27 cellular contexts compared by ENCODE assay signal in genomic region chr21:39363607-39364555, GRCh38. TPM values are rescaled to one million over a fixed set of nuclear protein-coding genes. Genes with fewer than 3 reads are reported as not detected.
DNase-seq lines count a peak whose midpoint lies in the region; ATAC-seq, FAIRE-seq and TF ChIP-seq lines count a peak whose summit lies in the region.
"Had no signal": no experiment of that assay in that cellular context is flagged by ENCODE, and none has a peak within 500 bp of the region (broad histone marks: within the 10 kb centered on the region; RNA-seq: fewer than 3 reads in every experiment).

No MANE protein-coding gene starts in this region.

- CTCF ChIA-PET in K562 (lab: Yijun Ruan, JAX; ENCODE audit: low intra/inter-chr PET ratio), result no interaction called here

- H3K4ac ChIP-seq in mesendoderm (ENCODE audit: low read depth, low read length), result peak overlapping the region; percentile 6

- H3K79me2 ChIP-seq in K562 (ENCODE audit: control insufficient read depth, insufficient read depth, low read length) (no peaks in the 10 kb centered on the region), mesendoderm (ENCODE audit: control insufficient read depth, insufficient read depth, low read length) (no peaks in the 10 kb centered on the region), Karpas-422 (ENCODE audit: low read length) (no peaks in the 10 kb centered on the region)

- no peak for TF ChIP-seq EP300 in K562 (IDR thresholded peaks at IDR 0.05; ENCODE audit: low read length)

- TF ChIP-seq POLR2A in NB4 (IDR thresholded peaks at IDR 0.05; ENCODE audit: extremely low read depth, insufficient read length), result no peak
- TF ChIP-seq POLR2A in K562 (conservative IDR thresholded peaks at IDR 0.05), result no peak

- H3K9me2 ChIP-seq in Karpas-422 (replicated peaks; ENCODE audit: insufficient read depth, low read length), result no peaks in the 10 kb centered on the region

- in situ Hi-C loops in K562 (cut with MboI), result no loop called here

- no peaks in the 10 kb centered on the region for H3K9me3 ChIP-seq in K562 (replicated peaks; ENCODE audit: control insufficient read depth, insufficient read depth, low read depth, low read length)
- H3K9me3 ChIP-seq in Karpas-422 (ENCODE audit: low read length), result no peaks in the 10 kb centered on the region
- H3K9me3 ChIP-seq: breast epithelium, gastrocnemius medialis, psoas muscle, upper lobe of left lung had no signal

- H3K56ac ChIP-seq in mesendoderm (ENCODE audit: low read length), result no peak overlapping the region

- H3K4me2 ChIP-seq in K562 (ENCODE audit: insufficient read depth, low read length), result no peak overlapping the region; the same call in 1 of the 2 replicates
- no peak overlapping the region for H3K4me2 ChIP-seq in mesendoderm (ENCODE audit: low read length)
- no peak overlapping the region for H3K4me2 ChIP-seq in Karpas-422 (ENCODE audit: low read depth, low read length, poor library complexity, severe bottlenecking)

- H2AK5ac ChIP-seq in mesendoderm (ENCODE audit: low read length), result no peak overlapping the region

- H3K79me1 ChIP-seq in mesendoderm (ENCODE audit: low read length), result no peaks in the 10 kb centered on the region

- no peak overlapping the region for H3K18ac ChIP-seq in mesendoderm (ENCODE audit: low read length)

- no peak overlapping the region for H4K8ac ChIP-seq in mesendoderm (ENCODE audit: low read depth, low read length)

- peak; percentile 89 for ATAC-seq in K562
- ATAC-seq: activated naive CD8-positive, alpha-beta T cell treated with anti-CD3 and anti-CD28 coated beads, Interleukin-2, amount 50 U/mL, for 24 hours; gastrocnemius medialis; GM12878; HCT116; left cardiac atrium; psoas muscle had no signal

- no peak overlapping the region for H4K5ac ChIP-seq in mesendoderm (ENCODE audit: low read length)

- H3K27ac ChIP-seq in K562 (ENCODE audit: extremely low read depth, low read depth, low read length) (peak overlapping the region; percentile 26; the same call in 2 of the 3 replicates), mesendoderm (ENCODE audit: low read depth, low read length) (no peak overlapping the region), Karpas-422 (ENCODE audit: low read length) (no peak overlapping the region)
- H3K27ac ChIP-seq: 22Rv1, breast epithelium, gastrocnemius medialis, psoas muscle, upper lobe of left lung had no signal

- no peak; a peak in 1 of 4 replicates for TF ChIP-seq RAD21 in K562 (CRISPR knock-in tag; conservative IDR thresholded peaks at IDR 0.05 in 1 of 2, IDR thresholded peaks at IDR 0.05 in 1 of 2)

- no peak overlapping the region for H2BK15ac ChIP-seq in mesendoderm (replicated peaks; ENCODE audit: low read depth)

- H3K4me3 ChIP-seq in NB4 (ENCODE audit: low read depth, low read length), result no peak overlapping the region
- H3K4me3 ChIP-seq in K562, result no peak overlapping the region
- no peak overlapping the region for H3K4me3 ChIP-seq in mesendoderm (ENCODE audit: low read length)
- no peak overlapping the region for H3K4me3 ChIP-seq in Karpas-422 (ENCODE audit: low read length)
- H3K4me3 ChIP-seq: breast epithelium, gastrocnemius medialis, GM12878, psoas muscle, upper lobe of left lung had no signal

- peaks cover 0 to 14% of the 10 kb centered on the region in 2 experiments; a peak in 3 of 5 replicates for H3K4me1 ChIP-seq in K562 (replicated peaks in 1 of 2; ENCODE audit: control insufficient read depth in 2 of 2, insufficient read depth in 2 of 2, low read length in 2 of 2)
- no peaks in the 10 kb centered on the region for H3K4me1 ChIP-seq in mesendoderm (ENCODE audit: control insufficient read depth, low read depth, low read length)
- no peaks in the 10 kb centered on the region for H3K4me1 ChIP-seq in Karpas-422 (ENCODE audit: low read length)
- H3K4me1 ChIP-seq: breast epithelium, gastrocnemius medialis, psoas muscle, upper lobe of left lung had no signal

- 27% methylated on average over 6 of the region's 6 CpGs for WGBS in K562 (ENCODE audit: insufficient coverage, low coverage, missing lambda C conversion rate)
- WGBS in mesendoderm (ENCODE audit: extremely low coverage, insufficient coverage, low lambda C conversion rate), result no CpG with 5 or more reads among the region's 6 CpGs

- no peak overlapping the region for H2BK5ac ChIP-seq in mesendoderm (ENCODE audit: low read length)

- H3K9ac ChIP-seq in K562 (ENCODE audit: insufficient read depth in 1 of 2, low read depth in 2 of 2, low read length in 2 of 2), result peak overlapping the region in 1 of 2 experiments; percentile 23; a peak in 1 of 4 replicates
- no peak overlapping the region for H3K9ac ChIP-seq in mesendoderm (ENCODE audit: low read length)
- no peak overlapping the region for H3K9ac ChIP-seq in Karpas-422 (ENCODE audit: low read length)

- H4K20me1 ChIP-seq in K562 (replicated peaks; ENCODE audit: control insufficient read depth, insufficient read depth, low read length), result no peaks in the 10 kb centered on the region
- no peaks in the 10 kb centered on the region for H4K20me1 ChIP-seq in Karpas-422 (ENCODE audit: insufficient read depth, low read depth, low read length)

- H2BK120ac ChIP-seq in mesendoderm (ENCODE audit: low read depth, low read length), result no peak overlapping the region

- no peaks in the 10 kb centered on the region for H3K36me3 ChIP-seq in K562 (ENCODE audit: control insufficient read depth, insufficient read depth, low read length)
- no peaks in the 10 kb centered on the region for H3K36me3 ChIP-seq in mesendoderm (ENCODE audit: control insufficient read depth, insufficient read depth, low read length)
- H3K36me3 ChIP-seq in Karpas-422 (ENCODE audit: insufficient read depth, low read length), result no peaks in the 10 kb centered on the region
- H3K36me3 ChIP-seq: breast epithelium, gastrocnemius medialis, upper lobe of left lung had no signal

- POLR2A ChIA-PET in K562 (lab: Yijun Ruan, JAX), result interaction anchor here (0.6 to 2.7 kb wide), 7 partner anchors 9 to 1188 kb away, joined by 3 to 24 read pairs (median 4); partner anchors contain the start of gene HMGN1

- BruUV-seq in K562 (replicated peaks; lab: Mats Ljungman, UMichigan), result no TSS peak

- H3K9me1 ChIP-seq in K562 (ENCODE audit: control insufficient read depth, insufficient read depth, low read length), result no peaks in the 10 kb centered on the region

- TF ChIP-seq CTCF in NB4 (IDR thresholded peaks at IDR 0.05; ENCODE audit: low read depth, low read length) (no peak), K562 (IDR thresholded peaks at IDR 0.05 in 2 of 3, conservative IDR thresholded peaks at IDR 0.05 in 1 of 3; ENCODE audit: insufficient read depth in 2 of 3, low read depth in 1 of 3, low read length in 3 of 3) (peak in 2 of 3 experiments; percentile 31 to 37; a peak in 2 of 6 replicates)

- H2AFZ ChIP-seq in K562 (ENCODE audit: low read depth, low read length), result peak overlapping the region; percentile 77
- H2AFZ ChIP-seq in Karpas-422 (ENCODE audit: low read length), result no peak overlapping the region

- peak; percentile 19 for FAIRE-seq in K562 (lab: Jason Lieb, UNC)
- FAIRE-seq: GM12878, small intestine had no signal

- H3K27me3 ChIP-seq in K562 (ENCODE audit: control insufficient read depth in 2 of 2, insufficient read depth in 2 of 2, low read length in 2 of 2) (no peaks in the 10 kb centered on the region), mesendoderm (ENCODE audit: insufficient read depth, low read length, poor library complexity) (no peaks in the 10 kb centered on the region), Karpas-422 (ENCODE audit: low read length) (no peaks in the 10 kb centered on the region)
- H3K27me3 ChIP-seq: breast epithelium, gastrocnemius medialis, upper lobe of left lung had no signal

- DNase-seq in DMS79 (lab: John Stamatoyannopoulos, UW), result peak; percentile 23
- DNase-seq in DMS79 treated with DMSO at 0.1 percent for 48 hours (lab: John Stamatoyannopoulos, UW), result no peak
- DNase-seq in NB4 (ENCODE audit: low read depth), result peak; percentile 42
- DNase-seq in K562 (ENCODE audit: extremely low read depth in 1 of 4, low spot score in 3 of 4), result peak in 3 of 4 experiments; percentile 34 to 64 (median 44)
- DNase-seq in mesendoderm, result peak; percentile 72
- no peak for DNase-seq in Karpas-422
- DNase-seq in NOMO-1 (lab: John Stamatoyannopoulos, UW; ENCODE audit: unreplicated experiment in 2 of 2), result no peak
- no peak for DNase-seq in activated gamma-delta T cell (lab: John Stamatoyannopoulos, UW)
- DNase-seq: activated CD4-positive, alpha-beta T cell treated with anti-CD3 and anti-CD28 coated beads for 1 hour; activated naive CD8-positive, alpha-beta T cell treated with anti-CD3 and anti-CD28 coated beads, Interleukin-2, amount 50 U/mL, for 24 hours; gastrocnemius medialis; left cardiac atrium; NCI-H1048; NCI-H2081; NCI-H510A; nephron progenitor cell; PC-3; psoas muscle; SIG-M5; small intestine; stimulated activated CD4-positive, alpha-beta T cell treated with anti-CD3 and anti-CD28 coated beads, Interleukin-4, amount 100 ng/mL, for 24 hours; T-helper 2 cell; upper lobe of left lung had no signal

- H3K23ac ChIP-seq in mesendoderm (ENCODE audit: low read length), result no peak overlapping the region

- intact Hi-C loops in K562 (cut with micrococcal nuclease), result no loop called here

RNA-seq across cellular contexts. Expression of gene HMGN1, which starts 15.0 kb away (rescaled TPM):
- total RNA-seq in K562 (2011; cell fraction: chromatin; rRNA removed; ENCODE audit: low replicate concordance), result 108 and 251 TPM in 2 replicates
- 84.9 and 94.7 TPM in 2 replicates for total RNA-seq in K562 (2011; cell fraction: nucleolus; rRNA removed)
- 175 and 253 TPM in 2 replicates for total RNA-seq in K562 (2011; cell fraction: nucleoplasm; rRNA removed)
- 440 and 497 TPM in 2 replicates for total RNA-seq in K562 (2014; rRNA removed)
- 567 and 664 TPM in 2 replicates for total RNA-seq in K562 (2014; rRNA removed; fragmentation: Illumina TruSeq; extraction: Trizol)
- total RNA-seq in K562 (2015; rRNA removed; fragmentation: Illumina TruSeq; extraction: Trizol), result 577 and 626 TPM in 2 replicates
- total RNA-seq in K562 (2021), result 524 and 567 TPM in 2 replicates
- polyA plus RNA-seq in K562 (2011; rRNA removed), result 329 and 455 TPM in 2 replicates
- polyA plus RNA-seq in K562 (2011; cell fraction: cytosol; rRNA removed), result 77.8 and 235 TPM in 2 replicates
- polyA plus RNA-seq in K562 (2011; cell fraction: nucleus; rRNA removed), result 298 and 403 TPM in 2 replicates
- 541 and 564 TPM in 2 replicates for polyA plus RNA-seq in K562 (2012)
- 478 and 498 TPM in 2 replicates for polyA plus RNA-seq in K562 (2014; fragmentation: Illumina TruSeq; extraction: Trizol)
- 100 to 1,000 TPM; 124 to 158 TPM for polyA plus RNA-seq in K562 (2014; fragmentation: Nextera tagmentation; extraction: Ambion mirVana)
- polyA plus RNA-seq in K562 (2014; rRNA removed), result 539 and 577 TPM in 2 replicates
- polyA minus RNA-seq in K562 (2011; rRNA and poly(A)+ RNA removed), result 224 and 259 TPM in 2 replicates
- polyA minus RNA-seq in K562 (2011; cell fraction: cytosol; rRNA and poly(A)+ RNA removed), result 123 and 142 TPM in 2 replicates
- polyA minus RNA-seq in K562 (2011; cell fraction: nucleus; rRNA and poly(A)+ RNA removed), result 91.1 and 169 TPM in 2 replicates
- 582 TPM for polyA plus RNA-seq in mesendoderm (2013, experiment 1 of 2)
- 578 TPM for polyA plus RNA-seq in mesendoderm (2013, experiment 2 of 2)
- 430 and 561 TPM in 2 replicates for total RNA-seq in Karpas-422 (2014; rRNA removed; shearing (Covaris generic); ENCODE audit: low replicate concordance)

RNA-seq across cellular contexts. Expression of gene BRWD1, which starts 50.4 kb away (rescaled TPM):
- total RNA-seq in K562 (2011; cell fraction: chromatin; rRNA removed; ENCODE audit: low replicate concordance), result 104 and 356 TPM in 2 replicates
- total RNA-seq in K562 (2011; cell fraction: nucleolus; rRNA removed), result 54.4 and 64.3 TPM in 2 replicates
- 179 and 274 TPM in 2 replicates for total RNA-seq in K562 (2011; cell fraction: nucleoplasm; rRNA removed)
- 29.8 and 34.1 TPM in 2 replicates for total RNA-seq in K562 (2014; rRNA removed)
- 60.2 and 70.5 TPM in 2 replicates for total RNA-seq in K562 (2014; rRNA removed; fragmentation: Illumina TruSeq; extraction: Trizol)
- 45.4 and 48.3 TPM in 2 replicates for total RNA-seq in K562 (2015; rRNA removed; fragmentation: Illumina TruSeq; extraction: Trizol)
- total RNA-seq in K562 (2021), result 40.5 and 42.4 TPM in 2 replicates
- polyA plus RNA-seq in K562 (2011; rRNA removed), result 27.8 and 39.5 TPM in 2 replicates
- 9.7 and 20.5 TPM in 2 replicates for polyA plus RNA-seq in K562 (2011; cell fraction: cytosol; rRNA removed)
- 26.0 and 35.2 TPM in 2 replicates for polyA plus RNA-seq in K562 (2011; cell fraction: nucleus; rRNA removed)
- 17.7 and 21.7 TPM in 2 replicates for polyA plus RNA-seq in K562 (2012)
- polyA plus RNA-seq in K562 (2014; fragmentation: Illumina TruSeq; extraction: Trizol), result 23.0 and 25.3 TPM in 2 replicates
- 10 to 100 TPM; 10.1 to 11.2 TPM for polyA plus RNA-seq in K562 (2014; fragmentation: Nextera tagmentation; extraction: Ambion mirVana)
- polyA plus RNA-seq in K562 (2014; rRNA removed), result 22.9 and 28.0 TPM in 2 replicates
- 152 and 172 TPM in 2 replicates for polyA minus RNA-seq in K562 (2011; rRNA and poly(A)+ RNA removed)
- polyA minus RNA-seq in K562 (2011; cell fraction: cytosol; rRNA and poly(A)+ RNA removed), result 28.8 and 35.4 TPM in 2 replicates
- 123 and 195 TPM in 2 replicates for polyA minus RNA-seq in K562 (2011; cell fraction: nucleus; rRNA and poly(A)+ RNA removed)
- 8.4 TPM for polyA plus RNA-seq in mesendoderm (2013, experiment 1 of 2)
- 8.6 TPM for polyA plus RNA-seq in mesendoderm (2013, experiment 2 of 2)
- total RNA-seq in Karpas-422 (2014; rRNA removed; shearing (Covaris generic); ENCODE audit: low replicate concordance), result 78.1 and 141 TPM in 2 replicates

Comparison
In these comparisons a context has a peak if more than half of its experiments do, and no peak if none do; other contexts are left out.
1. DNase-seq: peak in DMS79 (single experiment), NB4 (single experiment), K562 (3 of 4) and mesendoderm (single experiment); none in DMS79 treated with DMSO at 0.1 percent for 48 hours (single experiment), Karpas-422 (single experiment), NOMO-1 (0 of 2) and activated gamma-delta T cell (single experiment).